In genomic region chr19:1634242-1634937, GRCh38 we compare ENCODE assay signal across 17 cellular contexts. TPM values are rescaled to one million over a fixed set of nuclear protein-coding genes. Genes with fewer than 3 reads are reported as not detected.
DNase-seq lines count a peak whose midpoint lies in the region; ATAC-seq, FAIRE-seq and TF ChIP-seq lines count a peak whose summit lies in the region.
"Had no signal": no experiment of that assay in that cellular context is flagged by ENCODE, and none has a peak within 500 bp of the region (broad histone marks: within the 10 kb centered on the region; RNA-seq: fewer than 3 reads in every experiment).

No MANE protein-coding gene starts in this region.

- BruUV-seq in Caco-2 (replicated peaks; lab: Mats Ljungman, UMichigan): no TSS peak

- POLR2A ChIA-PET in Caco-2 (lab: Charles Lee): no interaction called here

- peak overlapping the region; percentile 31 for H3K4me3 Mint-ChIP-seq in Caco-2 (ENCODE audit: unreplicated experiment)
- no peak overlapping the region for H3K4me3 Mint-ChIP-seq in central memory CD8-positive, alpha-beta T cell
- H3K4me3 Mint-ChIP-seq: B cell; CD4-positive, alpha-beta T cell; H9 had no signal

- H3K27ac ChIP-seq in breast epithelium: no peak overlapping the region
- H3K27ac ChIP-seq in kidney (ENCODE audit: low read depth in 2 of 2, low read length in 2 of 2): no peak overlapping the region

- no peak for TF ChIP-seq CTCF in Caco-2 (IDR thresholded peaks at IDR 0.05; ENCODE audit: insufficient read depth in 1 of 2, low read depth in 1 of 2, low read length in 1 of 2, severe bottlenecking in 1 of 2, unreplicated experiment in 1 of 2)
- no peak for TF ChIP-seq CTCF in breast epithelium (IDR thresholded peaks at IDR 0.05)
- no peak for TF ChIP-seq CTCF in kidney (IDR thresholded peaks at IDR 0.05; ENCODE audit: borderline replicate concordance, extremely low read depth, insufficient read depth)

- in situ Hi-C loops in G401 (cut with HindIII; ENCODE audit: low sequenced_read_pairs): no loop called here

- CTCF ChIA-PET in Caco-2 (lab: Charles Lee): no interaction called here

- H3K9me3 Mint-ChIP-seq in Caco-2 (ENCODE audit: unreplicated experiment): peaks cover 10% of the 10 kb centered on the region
- no peaks in the 10 kb centered on the region for H3K9me3 Mint-ChIP-seq in central memory CD8-positive, alpha-beta T cell
- H3K9me3 Mint-ChIP-seq: CD4-positive, alpha-beta T cell had no signal

- H3K27ac Mint-ChIP-seq in Caco-2 (ENCODE audit: unreplicated experiment): no peak overlapping the region
- H3K27ac Mint-ChIP-seq in central memory CD8-positive, alpha-beta T cell (ENCODE audit: low read depth): peak overlapping the region; percentile 35
- H3K27ac Mint-ChIP-seq: B cell; CD4-positive, alpha-beta T cell had no signal

- DNase-seq in Caco-2 (no peak), G401 (ENCODE audit: low spot score) (peak; percentile 47), NCI-H446 treated with DMSO at 0.1 percent for 48 hours (lab: John Stamatoyannopoulos, UW) (peak; percentile 50), NCI-H128 (lab: John Stamatoyannopoulos, UW; ENCODE audit: unreplicated experiment) (no peak), breast epithelium (ENCODE audit: low spot score in 2 of 2) (no peak), NCI-H1417 treated with DMSO at 0.1 percent for 48 hours (lab: John Stamatoyannopoulos, UW) (no peak), kidney (no peak)
- DNase-seq in central memory CD8-positive, alpha-beta T cell (ENCODE audit: low spot score in 2 of 2): no peak
- DNase-seq: CD4-positive, alpha-beta T cell; DMS53; GOT3; H9 had no signal

- H3K36me3 ChIP-seq in Caco-2 (ENCODE audit: control insufficient read depth, insufficient read depth, low read length): peaks cover 1% of the 10 kb centered on the region
- H3K36me3 ChIP-seq in breast epithelium: no peaks in the 10 kb centered on the region
- peaks cover 0 to 3% of the 10 kb centered on the region in 2 donors for H3K36me3 ChIP-seq in kidney (ENCODE audit: control insufficient read depth in 1 of 2, insufficient read depth in 2 of 2, low read length in 2 of 2)

- H3K4me1 ChIP-seq in Caco-2 (peaks cover 21% of the 10 kb centered on the region), breast epithelium (no peaks in the 10 kb centered on the region), kidney (ENCODE audit: control insufficient read depth in 1 of 2, insufficient read depth in 1 of 2, low read depth in 1 of 2, low read length in 2 of 2) (no peaks in the 10 kb centered on the region)

- H3K27me3 ChIP-seq in Caco-2 (replicated peaks; ENCODE audit: control insufficient read depth, insufficient read depth, low read length): no peaks in the 10 kb centered on the region
- H3K27me3 ChIP-seq in breast epithelium: no peaks in the 10 kb centered on the region

- no peaks in the 10 kb centered on the region for H3K9me3 ChIP-seq in Caco-2
- no peaks in the 10 kb centered on the region for H3K9me3 ChIP-seq in breast epithelium
- H3K9me3 ChIP-seq in kidney (ENCODE audit: control insufficient read depth in 1 of 2, low read length in 2 of 2): no peaks in the 10 kb centered on the region

- no peaks in the 10 kb centered on the region for H3K4me1 Mint-ChIP-seq in Caco-2 (ENCODE audit: low read depth, unreplicated experiment)
- peaks cover 9% of the 10 kb centered on the region for H3K4me1 Mint-ChIP-seq in central memory CD8-positive, alpha-beta T cell
- H3K4me1 Mint-ChIP-seq: H9 had no signal

- no peak overlapping the region for H3K9ac ChIP-seq in kidney (ENCODE audit: low read length in 2 of 2)

- H3K27me3 Mint-ChIP-seq in Caco-2 (ENCODE audit: insufficient read depth, unreplicated experiment): no peaks in the 10 kb centered on the region
- no peaks in the 10 kb centered on the region for H3K27me3 Mint-ChIP-seq in central memory CD8-positive, alpha-beta T cell
- H3K27me3 Mint-ChIP-seq: B cell; CD4-positive, alpha-beta T cell had no signal

- no peak for ATAC-seq in central memory CD8-positive, alpha-beta T cell (replicated peaks; ENCODE audit: extremely low read depth, poor library complexity, severe bottlenecking)

- no peak for TF ChIP-seq POLR2A in breast epithelium (IDR thresholded peaks at IDR 0.05)

- intact Hi-C loops in Caco-2 (cut with micrococcal nuclease; ENCODE audit: unreplicated experiment) (no loop called here), breast epithelium (cut with DNase I; ENCODE audit: low total_unique reads) (no loop called here), kidney (cut with DNase I) (no loop called here)

- no peak for FAIRE-seq in kidney (lab: Jason Lieb, UNC)
- FAIRE-seq: A204.1, D721Med, GM19239, HTR-8/SVneo had no signal

- H3K4me3 ChIP-seq in Caco-2 (ENCODE audit: low read depth, low read length): no peak overlapping the region
- H3K4me3 ChIP-seq in breast epithelium: no peak overlapping the region
- no peak overlapping the region for H3K4me3 ChIP-seq in kidney (ENCODE audit: low read length in 2 of 2)

- H3K36me3 Mint-ChIP-seq in Caco-2 (ENCODE audit: insufficient read depth, unreplicated experiment): peaks cover 66% of the 10 kb centered on the region
- peaks cover 6% of the 10 kb centered on the region for H3K36me3 Mint-ChIP-seq in central memory CD8-positive, alpha-beta T cell (ENCODE audit: insufficient read depth)

RNA-seq across cellular contexts. Expression of gene TCF3, which starts 18.0 kb away (rescaled TPM):
- 147 and 162 TPM in 2 replicates for total RNA-seq in Caco-2 (2022)
- 171 and 220 TPM in 2 replicates for total RNA-seq in G401 (2014; rRNA removed; shearing (Covaris generic))
- 10 to 100 TPM; 38.6 to 45.3 (median 42.3) TPM for total RNA-seq in breast epithelium
- 50.2 TPM for total RNA-seq in kidney
- 20.3 TPM for polyA plus RNA-seq in kidney (ENCODE audit: insufficient read depth, low read depth, low replicate concordance)

RNA-seq across cellular contexts. Expression of gene UQCR11, which starts 29.1 kb away (rescaled TPM):
- total RNA-seq in Caco-2 (2022): 222 and 238 TPM in 2 replicates
- 141 and 200 TPM in 2 replicates for total RNA-seq in G401 (2014; rRNA removed; shearing (Covaris generic))
- 100 to 1,000 TPM in 1 of 3 donors, 10 to 100 TPM in 2; 59.6 to 117 (median 63.4) TPM for total RNA-seq in breast epithelium
- total RNA-seq in kidney: 200 TPM
- 777 TPM for polyA plus RNA-seq in kidney (ENCODE audit: insufficient read depth, low read depth, low replicate concordance)

RNA-seq across cellular contexts. Expression of gene MBD3, which starts 41.7 kb away (rescaled TPM):
- total RNA-seq in Caco-2 (2022): 89.3 and 95.3 TPM in 2 replicates
- total RNA-seq in G401 (2014; rRNA removed; shearing (Covaris generic)): 164 and 166 TPM in 2 replicates
- 10 to 100 TPM; 51.8 to 71.3 (median 70.8) TPM for total RNA-seq in breast epithelium
- total RNA-seq in kidney: 62.5 TPM
- polyA plus RNA-seq in kidney (ENCODE audit: insufficient read depth, low read depth, low replicate concordance): 76.1 TPM

Comparison
In these comparisons a context has a peak if more than half of its experiments do, and no peak if none do; other contexts are left out.
1. DNase-seq: peak in G401 (single experiment) and NCI-H446 treated with DMSO at 0.1 percent for 48 hours (single experiment); none in Caco-2 (0 of 2), central memory CD8-positive, alpha-beta T cell (0 of 2), NCI-H128 (single experiment), breast epithelium (0 of 2), NCI-H1417 treated with DMSO at 0.1 percent for 48 hours (single experiment) and kidney (single experiment).